8 cellular contexts compared by ENCODE assay signal in the genomic region with DNA sequence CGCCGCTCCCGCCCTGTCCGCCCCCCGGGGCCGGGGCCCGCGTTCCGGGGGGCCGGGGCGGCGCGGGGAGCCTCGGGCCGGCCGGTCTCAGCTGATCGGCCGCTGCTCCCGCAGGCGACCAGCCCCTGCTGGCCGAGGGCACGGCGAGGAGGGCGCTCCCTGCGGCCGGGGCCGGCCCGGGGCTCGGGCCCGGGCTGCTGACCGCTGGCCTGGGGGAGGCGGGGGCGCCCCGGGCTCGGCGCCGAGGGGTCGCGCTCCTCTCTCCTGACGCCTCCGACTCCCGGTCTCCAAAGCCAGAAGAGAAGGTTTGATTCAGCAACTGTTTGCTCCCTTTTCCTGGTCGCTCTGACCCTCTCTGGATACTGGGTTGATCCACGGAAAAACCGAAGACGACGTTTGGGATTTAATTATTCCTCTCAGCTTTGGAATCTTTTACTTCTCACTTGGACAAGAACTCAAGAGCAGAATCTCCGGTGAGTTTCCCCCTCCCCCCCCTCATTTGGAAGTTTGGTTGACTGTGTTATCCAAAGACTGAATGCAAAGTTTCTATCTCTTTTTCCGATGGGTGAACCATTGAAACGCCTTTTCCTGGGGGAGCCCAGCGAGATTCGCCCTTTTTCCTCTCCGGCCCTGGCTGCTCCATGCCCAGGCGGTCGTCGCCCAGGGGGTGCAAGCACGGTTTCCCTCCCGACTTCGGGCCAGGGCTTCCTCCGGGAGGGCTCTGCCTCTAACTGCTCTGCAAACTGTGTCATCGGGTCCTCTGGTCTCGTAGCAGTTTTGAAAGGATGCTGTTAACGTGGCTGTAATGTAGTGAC. TPM values are rescaled to one million over a fixed set of nuclear protein-coding genes. Genes with fewer than 3 reads are reported as not detected.
DNase-seq lines count a peak whose midpoint lies in the region; ATAC-seq and TF ChIP-seq lines count a peak whose summit lies in the region.

No MANE protein-coding gene starts in this region.

- no peaks in the 10 kb centered on the region for H3K27me3 ChIP-seq in stomach

- TF ChIP-seq EP300 in stomach (IDR thresholded peaks at IDR 0.05): no peak

- peak in 10 of 14 donors; percentile 12 to 69 (median 37) for DNase-seq in C1 segment of cervical spinal cord (lab: John Stamatoyannopoulos, UW)
- DNase-seq in T-helper 9 cell: peak; percentile 11
- DNase-seq in dermis blood vessel endothelial cell: peak; percentile 50
- DNase-seq in medulla oblongata (ENCODE audit: extremely low spot score): peak; percentile 54
- DNase-seq in stomach: no peak
- DNase-seq in NCI-H128 (lab: John Stamatoyannopoulos, UW; ENCODE audit: unreplicated experiment): no peak

- intact Hi-C loops in stomach (cut with DNase I; ENCODE audit: low total_unique reads): no loop called here

- peaks cover 0 to 21% (median 14%) of the 10 kb centered on the region in 4 donors for H3K36me3 ChIP-seq in stomach

- peak overlapping the region; percentile 85 to 99 (median 97) for H3K4me3 ChIP-seq in stomach

- peak; percentile 27 for ATAC-seq in GM18909 (IDR thresholded peaks at IDR 0.05; ENCODE audit: poor library complexity, unreplicated experiment)
- ATAC-seq in HG03354 (IDR thresholded peaks at IDR 0.05; ENCODE audit: poor library complexity, severe bottlenecking, unreplicated experiment): peak; percentile 25

- no peak for TF ChIP-seq CTCF in stomach (IDR thresholded peaks at IDR 0.05)

- H3K4me1 ChIP-seq in stomach: peaks cover 24 to 61% (median 43%) of the 10 kb centered on the region in 4 donors

- TF ChIP-seq POLR2A in stomach (IDR thresholded peaks at IDR 0.05): no peak

- WGBS in stomach, 5 donors: 0 to 1% (median 0%) methylated on average over 22 to 63 of the region's 63 CpGs

- H3K9me3 ChIP-seq in stomach: no peaks in the 10 kb centered on the region

- H3K27ac ChIP-seq in stomach: peak overlapping the region; percentile 97 to 100 (median 99)

RNA-seq across cellular contexts. Expression of a gene that starts 0.7 kb away (rescaled TPM):
- total RNA-seq in dermis blood vessel endothelial cell (55.1 and 58.5 TPM in 2 replicates), stomach (100 to 1,000 TPM in 3 of 5 donors, 10 to 100 TPM in 2; 50.7 to 125 (median 110) TPM)
- 10 to 100 TPM; 15.4 to 24.9 (median 20.0) TPM for polyA plus RNA-seq in stomach

Comparison
In these comparisons a context has a peak if more than half of its experiments do, and no peak if none do; other contexts are left out.
1. DNase-seq: peak in C1 segment of cervical spinal cord (10 of 14), T-helper 9 cell (single experiment), dermis blood vessel endothelial cell (single experiment) and medulla oblongata (single experiment); none in stomach (single experiment) and NCI-H128 (single experiment).